In genomic region chr9:127555830-127556820, GRCh38 we compare ENCODE assay signal across 8 cellular contexts. TPM values are rescaled to one million over a fixed set of nuclear protein-coding genes. Genes with fewer than 3 reads are reported as not detected.
DNase-seq lines count a peak whose midpoint lies in the region; ATAC-seq and TF ChIP-seq lines count a peak whose summit lies in the region.

No MANE protein-coding gene starts in this region.

- H3K27me3 Mint-ChIP-seq in natural killer cell treated with Interleukin-12 subunit alpha and Interleukin-12 subunit beta and Interleukin-15 and Interleukin-18, amount 100 ng/mL, for 72 hours: no peaks in the 10 kb centered on the region

- H3K4me1 ChIP-seq in tibial artery: peaks cover 0 to 72% (median 54%) of the 10 kb centered on the region in 4 donors

- no peaks in the 10 kb centered on the region for H3K9me3 ChIP-seq in tibial artery

- POLR2A ChIA-PET in HEK293T (lab: Yijun Ruan, JAX): no interaction called here

- no peaks in the 10 kb centered on the region for H3K27me3 ChIP-seq in tibial artery

- H3K36me3 Mint-ChIP-seq in natural killer cell treated with Interleukin-12 subunit alpha and Interleukin-12 subunit beta and Interleukin-15 and Interleukin-18, amount 100 ng/mL, for 72 hours: no peaks in the 10 kb centered on the region

- peak; percentile 86 to 95 for ATAC-seq in natural killer cell treated with Interleukin-12 subunit alpha and Interleukin-12 subunit beta and Interleukin-15 and Interleukin-18, amount 100 ng/mL, for 72 hours

- CTCF ChIA-PET in HEK293T (lab: Yijun Ruan, JAX): no interaction called here

- peak overlapping the region; percentile 85 to 94 for H3K27ac Mint-ChIP-seq in natural killer cell treated with Interleukin-12 subunit alpha and Interleukin-12 subunit beta and Interleukin-15 and Interleukin-18, amount 100 ng/mL, for 72 hours

- peak overlapping the region; percentile 56 to 67 for H3K27ac ChIP-seq in tibial artery

- H3K4me1 Mint-ChIP-seq in natural killer cell treated with Interleukin-12 subunit alpha and Interleukin-12 subunit beta and Interleukin-15 and Interleukin-18, amount 100 ng/mL, for 72 hours (ENCODE audit: low read depth in 2 of 2): peaks cover 31 to 41% of the 10 kb centered on the region in 2 donors

- peaks cover 0 to 15% (median 15%) of the 10 kb centered on the region in 3 donors for H3K36me3 ChIP-seq in tibial artery

- H3K9me3 Mint-ChIP-seq in natural killer cell treated with Interleukin-12 subunit alpha and Interleukin-12 subunit beta and Interleukin-15 and Interleukin-18, amount 100 ng/mL, for 72 hours: peaks cover 3% of the 10 kb centered on the region

- DNase-seq in AG08395 (ENCODE audit: low spot score): peak; percentile 96
- peak; percentile 100 for DNase-seq in M059J (ENCODE audit: low read depth)
- peak; percentile 82 for DNase-seq in activated CD8-positive, alpha-beta memory T cell treated with anti-CD3 and anti-CD28 coated beads for 24 hours
- no peak for DNase-seq in epithelial cell of proximal tubule (ENCODE audit: low read depth)
- peak; percentile 84 for DNase-seq in natural killer cell treated with Interleukin-12 subunit alpha and Interleukin-12 subunit beta and Interleukin-15 and Interleukin-18, amount 100 ng/mL, for 72 hours (ENCODE audit: low spot score)
- DNase-seq in tibial artery: peak; percentile 85 to 90
- no peak for DNase-seq in HEK293T (ENCODE audit: extremely low spot score)
- DNase-seq in amygdala (lab: John Stamatoyannopoulos, UW): no peak

- H3K4me3 ChIP-seq in epithelial cell of proximal tubule (ENCODE audit: low read depth, low read length) (peak overlapping the region; percentile 21), tibial artery (no peak overlapping the region)

- no peak for TF ChIP-seq CTCF in epithelial cell of proximal tubule (conservative IDR thresholded peaks at IDR 0.05; ENCODE audit: low read depth, low read length)
- no peak for TF ChIP-seq CTCF in tibial artery (IDR thresholded peaks at IDR 0.05)

- H3K4me3 Mint-ChIP-seq in natural killer cell treated with Interleukin-12 subunit alpha and Interleukin-12 subunit beta and Interleukin-15 and Interleukin-18, amount 100 ng/mL, for 72 hours: peak overlapping the region; percentile 80

- intact Hi-C loops in tibial artery (cut with DNase I; ENCODE audit: low total_unique reads): no loop called here

TF ChIP-seq in HEK293T, 16 proteins besides CTCF, POLR2A, EP300 and RAD21:
- no peak for TF ChIP-seq CTBP1 (IDR thresholded peaks at IDR 0.05; ENCODE audit: borderline replicate concordance)
- TF ChIP-seq SUZ12 (IDR thresholded peaks at IDR 0.05): no peak
- TF ChIP-seq FOXM1 (IDR thresholded peaks at IDR 0.05; ENCODE audit: borderline replicate concordance): no peak
- no peak for TF ChIP-seq TARDBP (IDR thresholded peaks at IDR 0.05)
- no peak for TF ChIP-seq SP1 (IDR thresholded peaks at IDR 0.05)
TF ChIP-seq in HEK293T: peak in this region for 0.

RNA-seq across cellular contexts. Expression of gene STXBP1, which starts 56.0 kb away (rescaled TPM):
- 15.0 and 32.1 TPM in 2 replicates for total RNA-seq in M059J (2014; rRNA removed; shearing (Covaris generic))
- 12.4 and 14.6 TPM in 2 replicates for total RNA-seq in epithelial cell of proximal tubule
- total RNA-seq in natural killer cell treated with Interleukin-12 subunit alpha and Interleukin-12 subunit beta and Interleukin-15 and Interleukin-18, amount 100 ng/mL, for 72 hours: 1 to 10 TPM; 4.0 to 8.1 TPM

Comparison
In these comparisons a context has a peak if more than half of its experiments do, and no peak if none do; other contexts are left out.
1. DNase-seq: peak in AG08395 (single experiment), M059J (single experiment), activated CD8-positive, alpha-beta memory T cell treated with anti-CD3 and anti-CD28 coated beads for 24 hours (single experiment), natural killer cell treated with Interleukin-12 subunit alpha and Interleukin-12 subunit beta and Interleukin-15 and Interleukin-18, amount 100 ng/mL, for 72 hours (single experiment) and tibial artery (2 of 2); none in epithelial cell of proximal tubule (single experiment), HEK293T (single experiment) and amygdala (0 of 56).